In genomic region chr12:120469450-120470149, GRCh38 we compare ENCODE assay signal across 1 cellular context.
TF ChIP-seq lines count a peak whose summit lies in the region.

Gene SRSF9, minus strand, starts transcription at chr12:120469748. Its CDS starts 139 bp downstream, at chr12:120469609.

TF ChIP-seq in H1, 55 proteins besides CTCF, POLR2A, EP300 and RAD21 (continued from another document):
- TF ChIP-seq SIN3A (conservative IDR thresholded peaks at IDR 0.05 in 1 of 2, IDR thresholded peaks at IDR 0.05 in 1 of 2; ENCODE audit: low read depth in 1 of 2, low read length in 2 of 2) (peak; percentile 71 to 76; a peak in 2 of 4 replicates), HDAC6 (IDR thresholded peaks at IDR 0.05; ENCODE audit: low read depth, low read length) (no peak), CBX5 (IDR thresholded peaks at IDR 0.05; ENCODE audit: low read depth, low read length) (no peak), USF2 (IDR thresholded peaks at IDR 0.05; ENCODE audit: low read length) (no peak), BACH1 (IDR thresholded peaks at IDR 0.05; ENCODE audit: low read length) (no peak), CHD7 (IDR thresholded peaks at IDR 0.05; ENCODE audit: insufficient replicate concordance, low read length) (no peak), CTBP2 (IDR thresholded peaks at IDR 0.05; ENCODE audit: borderline replicate concordance, insufficient read depth, insufficient read length, low read length) (no peak), KDM5A (IDR thresholded peaks at IDR 0.05; ENCODE audit: low read length) (no peak), NANOG (IDR thresholded peaks at IDR 0.05; ENCODE audit: insufficient read depth, low read depth, low read length, poor library complexity, severe bottlenecking) (no peak), CHD2 (IDR thresholded peaks at IDR 0.05; ENCODE audit: low read length) (peak; percentile 75), ATF2 (IDR thresholded peaks at IDR 0.05; ENCODE audit: low read length) (no peak), RXRA (IDR thresholded peaks at IDR 0.05; ENCODE audit: insufficient read depth, low read depth, low read length) (no peak), E2F6 (IDR thresholded peaks at IDR 0.05) (peak; percentile 14), RNF2 (IDR thresholded peaks at IDR 0.05; ENCODE audit: borderline replicate concordance, low read depth, low read length, missing control alignments, poor library complexity, severe bottlenecking) (no peak), MAX (IDR thresholded peaks at IDR 0.05) (peak; percentile 12), CEBPB (IDR thresholded peaks at IDR 0.05; ENCODE audit: low read depth, low read length) (no peak), RBBP5 (IDR thresholded peaks at IDR 0.05; ENCODE audit: borderline replicate concordance, low read depth, low read length) (peak; percentile 59; the same call in 1 of the 2 replicates), JUND (IDR thresholded peaks at IDR 0.05; ENCODE audit: low read length) (no peak), NRF1 (IDR thresholded peaks at IDR 0.05; ENCODE audit: low read depth, low read length) (peak; percentile 73), POU5F1 (IDR thresholded peaks at IDR 0.05; ENCODE audit: low read depth, low read length) (no peak), ASH2L (IDR thresholded peaks at IDR 0.05; ENCODE audit: low read length) (peak; percentile 67), GABPA (IDR thresholded peaks at IDR 0.05; ENCODE audit: borderline replicate concordance, insufficient read depth, low read length) (no peak), ZNF274 (IDR thresholded peaks at IDR 0.05; ENCODE audit: borderline replicate concordance, extremely low read depth, low read length) (no peak), SUZ12 (IDR thresholded peaks at IDR 0.05; ENCODE audit: low read length) (no peak), TBP (IDR thresholded peaks at IDR 0.05; ENCODE audit: low read depth, low read length) (peak; percentile 67), TAF1 (IDR thresholded peaks at IDR 0.05; ENCODE audit: low read depth, low read length) (peak; percentile 70), SP1 (IDR thresholded peaks at IDR 0.05; ENCODE audit: low read depth, low read length) (no peak), TEAD4 (IDR thresholded peaks at IDR 0.05; ENCODE audit: low read depth, low read length) (peak; percentile 30; the same call in 1 of the 2 replicates), BRCA1 (IDR thresholded peaks at IDR 0.05; ENCODE audit: low read depth, low read length) (no peak), GTF2F1 (IDR thresholded peaks at IDR 0.05; ENCODE audit: borderline replicate concordance, low read depth, low read length) (no peak), TAF7 (optimal IDR thresholded peaks at IDR 0.05; ENCODE audit: borderline replicate concordance, low read depth, low read length) (peak; percentile 68), HDAC2 (IDR thresholded peaks at IDR 0.05; ENCODE audit: borderline replicate concordance in 1 of 2, low read depth in 2 of 2, low read length in 2 of 2) (0 out of 4 replicates have a peak, but pooled peaks of 1 of the 2 experiments have one; percentile 5), PHF8 (conservative IDR thresholded peaks at IDR 0.05; ENCODE audit: low read depth, low read length) (peak; percentile 87), CHD1 (IDR thresholded peaks at IDR 0.05; ENCODE audit: low read depth, low read length) (no peak), SP4 (IDR thresholded peaks at IDR 0.05; ENCODE audit: low read length) (no peak), POLR2AphosphoS5 (IDR thresholded peaks at IDR 0.05; ENCODE audit: low read depth, low read length) (peak; percentile 78), BCL11A (IDR thresholded peaks at IDR 0.05; ENCODE audit: low read depth in 2 of 2, low read length in 2 of 2) (no peak), SRF (IDR thresholded peaks at IDR 0.05; ENCODE audit: low read depth, low read length) (no peak), ATF3 (IDR thresholded peaks at IDR 0.05; ENCODE audit: insufficient read depth, low read depth, low read length) (0 out of 2 replicates have a peak, but pooled peaks have one; percentile 35), JUN (IDR thresholded peaks at IDR 0.05; ENCODE audit: low read depth, low read length) (no peak)
